In genomic region chr3:31936661-31937060, GRCh38 we compare ENCODE assay signal across 18 cellular contexts. TPM values are rescaled to one million over a fixed set of nuclear protein-coding genes. Genes with fewer than 3 reads are reported as not detected.
DNase-seq lines count a peak whose midpoint lies in the region; ATAC-seq, FAIRE-seq and TF ChIP-seq lines count a peak whose summit lies in the region.
"Had no signal": no experiment of that assay in that cellular context is flagged by ENCODE, and none has a peak within 500 bp of the region (broad histone marks: within the 10 kb centered on the region; RNA-seq: fewer than 3 reads in every experiment).

No MANE protein-coding gene starts in this region.

- H3K56ac ChIP-seq in H9 (ENCODE audit: insufficient read length, low read depth, low read length) = no peak overlapping the region

- H3K9me2 ChIP-seq in DOHH2 (replicated peaks; ENCODE audit: control insufficient read depth, low read length) = no peaks in the 10 kb centered on the region

- H3K9me3 ChIP-seq in DOHH2 (ENCODE audit: control insufficient read depth, insufficient read depth, low read length) = no peaks in the 10 kb centered on the region
- no peaks in the 10 kb centered on the region for H3K9me3 ChIP-seq in OCI-LY3 (ENCODE audit: insufficient read depth, low read length)
- H3K9me3 ChIP-seq in mesenchymal stem cell (ENCODE audit: control insufficient read depth, low read length) = no peaks in the 10 kb centered on the region
- no peaks in the 10 kb centered on the region for H3K9me3 ChIP-seq in H9 (ENCODE audit: control insufficient read depth, low read depth, low read length)
- H3K9me3 ChIP-seq: adrenal gland, stomach had no signal

- no peaks in the 10 kb centered on the region for H3K27me3 Mint-ChIP-seq in H9 (ENCODE audit: low read depth)
- H3K27me3 Mint-ChIP-seq: effector memory CD8-positive, alpha-beta T cell had no signal

- no peak for FAIRE-seq in GM19239 (lab: Jason Lieb, UNC)

- peaks cover 38% of the 10 kb centered on the region for H3K79me1 ChIP-seq in mesenchymal stem cell (replicated peaks; ENCODE audit: low read length, poor library complexity, severe bottlenecking)
- peaks cover 7% of the 10 kb centered on the region for H3K79me1 ChIP-seq in H9 (ENCODE audit: insufficient read depth, low read depth, low read length, poor library complexity, severe bottlenecking)

- DNase-seq in astrocyte of the hippocampus (ENCODE audit: low read depth, low spot score) = peak; percentile 53
- peak; percentile 39 for DNase-seq in mesenchymal stem cell
- no peak for DNase-seq in GM19239 (ENCODE audit: insufficient read length, low spot score)
- DNase-seq in GDM1 (lab: John Stamatoyannopoulos, UW) = no peak
- no peak for DNase-seq in H9
- DNase-seq: DMS79 treated with DMSO at 0.1 percent for 48 hours; effector memory CD8-positive, alpha-beta T cell; GOT3; hippocampal formation; NCI-H1436 treated with DMSO at 0.1 percent for 48 hours; stomach; T-cell had no signal

- H3K4me1 Mint-ChIP-seq in H9 = peaks cover 37 to 38% of the 10 kb centered on the region in 2 experiments

- no peak overlapping the region for H3T11ph ChIP-seq in H9 (ENCODE audit: low read length)

- no peak overlapping the region for H2AFZ ChIP-seq in OCI-LY3 (ENCODE audit: low read depth, low read length)
- H2AFZ ChIP-seq in mesenchymal stem cell (ENCODE audit: low read depth, low read length) = no peak overlapping the region
- no peak overlapping the region for H2AFZ ChIP-seq in H9 (ENCODE audit: low read length)

- H4K20me1 ChIP-seq in DOHH2 (ENCODE audit: control insufficient read depth, insufficient read depth, low read depth, low read length) (no peaks in the 10 kb centered on the region), OCI-LY3 (ENCODE audit: insufficient read depth, low read length) (no peaks in the 10 kb centered on the region), H9 (ENCODE audit: control insufficient read depth, insufficient read depth, insufficient read length) (no peaks in the 10 kb centered on the region)

- H3K27me3 ChIP-seq in DOHH2 (ENCODE audit: control insufficient read depth, low read length) (no peaks in the 10 kb centered on the region), OCI-LY3 (ENCODE audit: low read depth, low read length) (no peaks in the 10 kb centered on the region), mesenchymal stem cell (ENCODE audit: control insufficient read depth in 1 of 2, insufficient read depth in 1 of 2, low read length in 2 of 2) (peaks cover 0 to 4% of the 10 kb centered on the region in 2 experiments), H9 (ENCODE audit: insufficient read depth, low read length) (no peaks in the 10 kb centered on the region)
- H3K27me3 ChIP-seq: adrenal gland, stomach had no signal

- H3K9ac ChIP-seq in OCI-LY3 (ENCODE audit: low read length) (no peak overlapping the region), mesenchymal stem cell (ENCODE audit: low read length) (no peak overlapping the region), H9 (ENCODE audit: extremely low read depth, insufficient read length, low read length) (no peak overlapping the region)

- H3K23me2 ChIP-seq in H9 (ENCODE audit: insufficient read length, low read depth, low read length, poor library complexity, severe bottlenecking) = no peaks in the 10 kb centered on the region

- no peak overlapping the region for H3K4me3 Mint-ChIP-seq in H9
- H3K4me3 Mint-ChIP-seq: effector memory CD8-positive, alpha-beta T cell; mesothelial cell of epicardium; T-cell had no signal

- ATAC-seq in GM19452 (IDR thresholded peaks at IDR 0.05; ENCODE audit: unreplicated experiment) = no peak
- ATAC-seq: effector memory CD8-positive, alpha-beta T cell; T-cell; WTC11 had no signal

- H4K5ac ChIP-seq in H9 (ENCODE audit: insufficient read length, low read depth, low read length) = no peak overlapping the region

- H4K8ac ChIP-seq in mesenchymal stem cell (ENCODE audit: low read length) = no peak overlapping the region
- H4K8ac ChIP-seq in H9 (replicated peaks; ENCODE audit: insufficient read length, low read depth, low read length) = no peak overlapping the region

- H3K14ac ChIP-seq in mesenchymal stem cell (ENCODE audit: low read length in 2 of 2) (no peak overlapping the region), H9 (ENCODE audit: insufficient read depth, low read length) (no peak overlapping the region)

- H2AK5ac ChIP-seq in mesenchymal stem cell (ENCODE audit: low read length, severe bottlenecking) (no peak overlapping the region), H9 (ENCODE audit: insufficient read length, low read length) (no peak overlapping the region)

- no peak overlapping the region for H3K27ac ChIP-seq in DOHH2 (ENCODE audit: low read depth, low read length)
- H3K27ac ChIP-seq in OCI-LY3 (ENCODE audit: low read length) = no peak overlapping the region
- no peak overlapping the region for H3K27ac ChIP-seq in mesenchymal stem cell (ENCODE audit: low read length, poor library complexity, severe bottlenecking)
- H3K27ac ChIP-seq in H9 (ENCODE audit: insufficient read length, low read depth, low read length) = no peak overlapping the region

- H2BK120ac ChIP-seq in mesenchymal stem cell (ENCODE audit: low read depth, low read length) = no peak overlapping the region
- H2BK120ac ChIP-seq in H9 (ENCODE audit: low read depth, low read length, poor library complexity, severe bottlenecking) = no peak overlapping the region

- H3K79me2 ChIP-seq in DOHH2 (ENCODE audit: control insufficient read depth, low read length) = peaks cover 100% of the 10 kb centered on the region
- H3K79me2 ChIP-seq in OCI-LY3 (ENCODE audit: low read length) = peaks cover 42% of the 10 kb centered on the region
- peaks cover 30% of the 10 kb centered on the region for H3K79me2 ChIP-seq in H9 (ENCODE audit: insufficient read depth, low read length)

- H2BK15ac ChIP-seq in mesenchymal stem cell (ENCODE audit: low read depth, poor library complexity, severe bottlenecking) = no peak overlapping the region
- no peak overlapping the region for H2BK15ac ChIP-seq in H9 (ENCODE audit: low read depth, low read length)

- H4K91ac ChIP-seq in mesenchymal stem cell (ENCODE audit: low read length) (no peak overlapping the region), H9 (ENCODE audit: insufficient read length, low read depth, low read length) (no peak overlapping the region)

- H3K23ac ChIP-seq in mesenchymal stem cell (ENCODE audit: low read length in 2 of 2) = no peak overlapping the region
- H3K23ac ChIP-seq in H9 (ENCODE audit: insufficient read length, low read depth, low read length) = no peak overlapping the region

- peaks cover 100% of the 10 kb centered on the region for H3K4me1 ChIP-seq in DOHH2 (ENCODE audit: control insufficient read depth, low read length)
- peaks cover 26% of the 10 kb centered on the region for H3K4me1 ChIP-seq in OCI-LY3 (ENCODE audit: low read length)
- H3K4me1 ChIP-seq in mesenchymal stem cell (ENCODE audit: control insufficient read depth, insufficient read depth, low read depth, low read length) = no peaks in the 10 kb centered on the region
- peaks cover 9% of the 10 kb centered on the region; the same call in 1 of the 2 replicates for H3K4me1 ChIP-seq in H9 (ENCODE audit: insufficient read depth, low read length)

- peaks cover 28% of the 10 kb centered on the region for H3F3A ChIP-seq in DOHH2 (ENCODE audit: control insufficient read depth, insufficient read depth)

- H2BK5ac ChIP-seq in mesenchymal stem cell (ENCODE audit: low read depth, low read length, poor library complexity, severe bottlenecking) (no peak overlapping the region), H9 (ENCODE audit: insufficient read length, low read length) (no peak overlapping the region)

- no peaks in the 10 kb centered on the region for H3K9me3 Mint-ChIP-seq in H9
- H3K9me3 Mint-ChIP-seq: effector memory CD8-positive, alpha-beta T cell; mesothelial cell of epicardium; T-cell; WTC11 had no signal

- no peak overlapping the region for H2BK12ac ChIP-seq in mesenchymal stem cell (ENCODE audit: low read length in 2 of 2)
- H2BK12ac ChIP-seq in H9 (ENCODE audit: insufficient read length, low read depth, low read length) = no peak overlapping the region

- TF ChIP-seq CTCF in DOHH2 (IDR thresholded peaks at IDR 0.05; ENCODE audit: low read depth, low read length, poor library complexity, severe bottlenecking) (no peak), OCI-LY3 (IDR thresholded peaks at IDR 0.05; ENCODE audit: low read depth, low read length) (no peak), H9 (conservative IDR thresholded peaks at IDR 0.05) (no peak)

- no peak overlapping the region for H3K18ac ChIP-seq in mesenchymal stem cell (ENCODE audit: low read depth in 1 of 2, low read length in 2 of 2)
- no peak overlapping the region for H3K18ac ChIP-seq in H9 (ENCODE audit: insufficient read length, low read depth, low read length)

- no CpG with 5 or more reads among the region's 1 CpG for WGBS in mesenchymal stem cell
- WGBS in H9 (ENCODE audit: extremely low coverage, insufficient read length, low lambda C conversion rate) = no CpG with 5 or more reads among the region's 1 CpG

- peak overlapping the region; percentile 59 for H3K4me2 ChIP-seq in DOHH2 (ENCODE audit: low read length)
- H3K4me2 ChIP-seq in OCI-LY3 (ENCODE audit: low read length) = 0 out of 2 replicates have a peak overlapping the region, but pooled peaks have one; percentile 0
- H3K4me2 ChIP-seq in mesenchymal stem cell (ENCODE audit: low read length, poor library complexity, severe bottlenecking) = no peak overlapping the region
- H3K4me2 ChIP-seq in H9 (ENCODE audit: insufficient read depth, insufficient read length, low read length) = no peak overlapping the region

- H3K4ac ChIP-seq in mesenchymal stem cell (ENCODE audit: low read depth in 1 of 2, low read length in 2 of 2) (no peak overlapping the region), H9 (ENCODE audit: low read depth, low read length) (no peak overlapping the region)

- no peaks in the 10 kb centered on the region; a peak in 1 of 7 replicates for H3K36me3 Mint-ChIP-seq in H9 (ENCODE audit: insufficient read depth in 1 of 3, low read depth in 3 of 3)
- H3K36me3 Mint-ChIP-seq: mesothelial cell of epicardium, T-cell, WTC11 had no signal

- H3K27ac Mint-ChIP-seq in H9 = no peak overlapping the region
- H3K27ac Mint-ChIP-seq: effector memory CD8-positive, alpha-beta T cell; T-cell had no signal

- H2BK20ac ChIP-seq in H9 (ENCODE audit: low read depth, low read length, poor library complexity, severe bottlenecking) = no peak overlapping the region

- H3K4me3 ChIP-seq in DOHH2 (ENCODE audit: low read length) = no peak overlapping the region
- no peak overlapping the region for H3K4me3 ChIP-seq in OCI-LY3 (ENCODE audit: low read length)
- no peak overlapping the region for H3K4me3 ChIP-seq in mesenchymal stem cell (ENCODE audit: insufficient read depth in 1 of 2, low read depth in 1 of 2, low read length in 2 of 2)
- H3K4me3 ChIP-seq: adrenal gland, stomach had no signal

- peaks cover 12% of the 10 kb centered on the region for H3K36me3 ChIP-seq in DOHH2 (ENCODE audit: control insufficient read depth, low read length)
- H3K36me3 ChIP-seq in OCI-LY3 (replicated peaks; ENCODE audit: low read depth, low read length) = peaks cover 5% of the 10 kb centered on the region
- no peaks in the 10 kb centered on the region for H3K36me3 ChIP-seq in mesenchymal stem cell (ENCODE audit: control insufficient read depth in 1 of 2, insufficient read depth in 2 of 2, low read depth in 1 of 2, low read length in 2 of 2)
- H3K36me3 ChIP-seq: adrenal gland, stomach had no signal

RNA-seq across cellular contexts. Expression of gene OSBPL10, which starts 44.4 kb away (rescaled TPM):
- 12.0 TPM for polyA plus RNA-seq in mesenchymal stem cell (2013, experiment 1 of 2)
- polyA plus RNA-seq in mesenchymal stem cell (2013, experiment 2 of 2) = 12.2 TPM
- total RNA-seq in H9 (2021) = 42.7 and 46.7 TPM in 2 replicates

RNA-seq across cellular contexts. Expression of gene ZNF860, which starts 44.9 kb away (rescaled TPM):
- polyA plus RNA-seq in mesenchymal stem cell (2013, experiment 1 of 2) = 0.36 TPM
- 0.27 TPM for polyA plus RNA-seq in mesenchymal stem cell (2013, experiment 2 of 2)
- total RNA-seq in H9 (2021) = 2.1 and 2.6 TPM in 2 replicates

Comparison
In these comparisons a context has a peak if more than half of its experiments do, and no peak if none do; other contexts are left out.
1. H3K4me2 ChIP-seq: peak in DOHH2 (single experiment) and OCI-LY3 (single experiment); none in mesenchymal stem cell (single experiment) and H9 (single experiment).
2. DNase-seq: peak in astrocyte of the hippocampus (single experiment) and mesenchymal stem cell (single experiment); none in GM19239 (single experiment), GDM1 (single experiment) and H9 (single experiment).